16 cellular contexts compared by ENCODE assay signal in genomic region chr3:164533275-164533674, GRCh38.
"Had no signal": no experiment of that assay in that cellular context is flagged by ENCODE, and none has a peak within 500 bp of the region (broad histone marks: within the 10 kb centered on the region; RNA-seq: fewer than 3 reads in every experiment).

No MANE protein-coding gene starts in this region.

- H3K27me3 ChIP-seq: right atrium auricular region, stomach had no signal

- FAIRE-seq: urothelium cell line had no signal

- H3K4me1 ChIP-seq: right atrium auricular region, stomach had no signal

- H3K4me3 ChIP-seq: coronary artery, right atrium auricular region, skin epidermis, stomach had no signal

- H3K9me3 ChIP-seq: right atrium auricular region had no signal

- ATAC-seq: activated T-helper 17 cell treated with anti-CD3 and anti-CD28 coated beads, Interleukin-2, amount 50 U/mL, for 72 hours; left lobe of liver; natural killer cell treated with Interleukin-12 subunit alpha and Interleukin-12 subunit beta and Interleukin-15 and Interleukin-18, amount 100 ng/mL, for 72 hours had no signal

- H3K27ac ChIP-seq: coronary artery, right atrium auricular region, skin epidermis, stomach had no signal

- H3K36me3 ChIP-seq: right atrium auricular region, stomach had no signal

- DNase-seq: activated CD4-positive, alpha-beta T cell treated with anti-CD3 and anti-CD28 coated beads, Interleukin-2, amount 10 ng/mL, durations not matched to agents 7 days and 5 days; activated naive CD4-positive, alpha-beta T cell treated with anti-CD3 and anti-CD28 coated beads, Interleukin-2, amount 10 ng/mL, durations not matched to agents 7 days and 5 days; activated T-cell treated with anti-CD3 and anti-CD28 coated beads for 4 hours; central memory CD4-positive, alpha-beta T cell; effector CD4-positive, alpha-beta T cell; foreskin melanocyte; head of caudate nucleus; nucleus accumbens; stomach had no signal
